ENCODE assay signal across 8 cellular contexts in the genomic region with DNA sequence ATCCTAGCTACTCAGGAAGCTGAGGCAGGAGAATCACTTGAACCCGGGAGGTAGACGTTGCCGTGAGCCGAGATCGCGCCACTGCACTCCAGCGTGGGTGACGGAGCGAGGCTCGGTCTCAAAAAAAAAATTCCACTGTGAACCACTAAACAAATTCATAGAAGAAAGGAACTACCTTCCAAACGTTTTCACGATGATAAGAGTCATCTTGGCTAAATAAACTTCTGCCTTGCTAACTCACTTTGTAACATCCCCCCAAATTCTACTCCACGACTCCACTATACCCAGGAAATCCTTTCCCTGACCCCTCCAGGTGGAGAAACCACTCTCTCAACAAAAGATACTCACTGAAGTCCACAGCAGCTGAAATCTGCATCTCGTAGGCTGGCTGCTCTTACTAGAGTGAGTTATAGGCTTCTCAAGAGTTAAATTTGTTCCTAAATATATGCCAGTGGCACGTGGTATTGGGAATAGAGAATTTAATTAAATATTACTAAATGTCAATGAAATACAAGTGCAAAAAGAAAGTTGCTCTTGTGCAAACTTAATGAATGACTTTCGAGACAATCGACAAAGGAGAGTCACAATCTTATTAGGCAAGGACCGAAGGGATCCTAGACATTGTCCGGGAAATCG. TPM values are rescaled to one million over a fixed set of nuclear protein-coding genes. Genes with fewer than 3 reads are reported as not detected.
DNase-seq lines count a peak whose midpoint lies in the region; ATAC-seq and TF ChIP-seq lines count a peak whose summit lies in the region.

No MANE protein-coding gene starts in this region.

- H3K4me3 Mint-ChIP-seq in T-cell, result peak overlapping the region; percentile 85 to 87 (median 86)

- peak overlapping the region; percentile 73 for H3K27ac ChIP-seq in skeletal muscle tissue (ENCODE audit: low read depth, low read length)

- H3K9me3 Mint-ChIP-seq in T-cell, result no peaks in the 10 kb centered on the region

- H3K27me3 Mint-ChIP-seq in T-cell, result no peaks in the 10 kb centered on the region

- peak overlapping the region; percentile 75 to 78 (median 76) for H3K9ac ChIP-seq in skeletal muscle tissue (ENCODE audit: low read depth in 1 of 3, low read length in 3 of 3)

- CTCF ChIA-PET in T-cell (lab: Charles Lee), result no interaction called here

- POLR2A ChIA-PET in T-cell (lab: Charles Lee), result no interaction called here

- H3K9me3 ChIP-seq in skeletal muscle tissue (ENCODE audit: control insufficient read depth in 3 of 3, low read length in 3 of 3), result no peaks in the 10 kb centered on the region

- peaks cover 3% of the 10 kb centered on the region for H3K36me3 Mint-ChIP-seq in T-cell

- TF ChIP-seq CTCF in fibroblast of the aortic adventitia (IDR thresholded peaks at IDR 0.05; ENCODE audit: insufficient read depth, low read length), result no peak

- peaks cover 25 to 40% (median 29%) of the 10 kb centered on the region in 3 donors for H3K4me1 ChIP-seq in skeletal muscle tissue (ENCODE audit: control insufficient read depth in 3 of 3, insufficient read depth in 3 of 3, low read length in 3 of 3)

- H3K4me1 Mint-ChIP-seq in T-cell, result peaks cover 43 to 47% (median 46%) of the 10 kb centered on the region in 3 donors

- H3K27me3 ChIP-seq in skeletal muscle tissue (ENCODE audit: control insufficient read depth in 3 of 3, insufficient read depth in 3 of 3, low read length in 3 of 3), result no peaks in the 10 kb centered on the region

- DNase-seq in DMS 273 (lab: John Stamatoyannopoulos, UW; ENCODE audit: unreplicated experiment) (peak; percentile 68), DMS 273 treated with DMSO at 0.1 percent for 48 hours (lab: John Stamatoyannopoulos, UW) (no peak), T-cell (no peak), fibroblast of the aortic adventitia (ENCODE audit: low read depth) (peak; percentile 10)
- DNase-seq in central memory CD4-positive, alpha-beta T cell, result no peak

- H3K36me3 ChIP-seq in skeletal muscle tissue (ENCODE audit: control insufficient read depth in 3 of 3, insufficient read depth in 3 of 3, low read length in 3 of 3), result peaks cover 0 to 2% (median 0%) of the 10 kb centered on the region in 3 donors

- H3K4me3 ChIP-seq in fibroblast of the aortic adventitia (ENCODE audit: low read depth, low read length) (peak overlapping the region; percentile 79), skeletal muscle tissue (ENCODE audit: low read length in 3 of 3) (peak overlapping the region; percentile 66 to 80 (median 69))

- ATAC-seq in T-cell (replicated peaks in 1 of 4) (no peak), GM18517 (IDR thresholded peaks at IDR 0.05; ENCODE audit: unreplicated experiment) (no peak), HG03460 (IDR thresholded peaks at IDR 0.05; ENCODE audit: unreplicated experiment) (no peak)

- H3K27ac Mint-ChIP-seq in T-cell, result peak overlapping the region; percentile 87 to 89

RNA-seq across cellular contexts. Expression of a gene that starts 1.6 kb away (rescaled TPM):
- 100 to 1,000 TPM; 155 to 196 (median 166) TPM for total RNA-seq in T-cell
- 109 and 156 TPM in 2 replicates for total RNA-seq in fibroblast of the aortic adventitia (ENCODE audit: low replicate concordance)
- total RNA-seq in skeletal muscle tissue, result 122 TPM

Comparison
In these comparisons a context has a peak if more than half of its experiments do, and no peak if none do; other contexts are left out.
1. DNase-seq: peak in DMS 273 (single experiment) and fibroblast of the aortic adventitia (single experiment); none in DMS 273 treated with DMSO at 0.1 percent for 48 hours (single experiment), T-cell (0 of 34) and central memory CD4-positive, alpha-beta T cell (single experiment).